In genomic region chr1:97783762-97784161, GRCh38 we compare ENCODE assay signal across 23 cellular contexts.
"Had no signal": no experiment of that assay in that cellular context is flagged by ENCODE, and none has a peak within 500 bp of the region (broad histone marks: within the 10 kb centered on the region; RNA-seq: fewer than 3 reads in every experiment).

No MANE protein-coding gene starts in this region.

- H3K27ac Mint-ChIP-seq: naive thymus-derived CD4-positive, alpha-beta T cell; natural killer cell; nephron; neural progenitor cell; progenitor cell of endocrine pancreas; stimulated activated effector memory CD8-positive, alpha-beta T cell treated with anti-CD3 and anti-CD28 coated beads, Interleukin-12 subunit alpha, Interleukin-12 subunit beta, amount 100 ng/mL, for 72 hours; stimulated activated naive B cell treated with anti-CD40 and anti-IgM and Interleukin-4, amounts not matched to agents 10 μg/mL and 1 μg/mL and 100 μg/mL, for 72 hours had no signal

- ATAC-seq: naive thymus-derived CD4-positive, alpha-beta T cell; natural killer cell; psoas muscle; right cardiac atrium; right lobe of liver; stimulated activated effector memory CD8-positive, alpha-beta T cell treated with anti-CD3 and anti-CD28 coated beads, Interleukin-12 subunit alpha, Interleukin-12 subunit beta, amount 100 ng/mL, for 72 hours; stimulated activated naive B cell treated with anti-CD40 and anti-IgM and Interleukin-4, amounts not matched to agents 10 μg/mL and 1 μg/mL and 100 μg/mL, for 72 hours had no signal

- H3K4me1 Mint-ChIP-seq: neural progenitor cell had no signal

- H3K27me3 Mint-ChIP-seq: naive thymus-derived CD4-positive, alpha-beta T cell; progenitor cell of endocrine pancreas; stimulated activated naive B cell treated with anti-CD40 and anti-IgM and Interleukin-4, amounts not matched to agents 10 μg/mL and 1 μg/mL and 100 μg/mL, for 72 hours had no signal

- H3K9me3 Mint-ChIP-seq: naive thymus-derived CD4-positive, alpha-beta T cell; natural killer cell; nephron; neural progenitor cell; stimulated activated effector memory CD8-positive, alpha-beta T cell treated with anti-CD3 and anti-CD28 coated beads, Interleukin-12 subunit alpha, Interleukin-12 subunit beta, amount 100 ng/mL, for 72 hours; stimulated activated naive B cell treated with anti-CD40 and anti-IgM and Interleukin-4, amounts not matched to agents 10 μg/mL and 1 μg/mL and 100 μg/mL, for 72 hours had no signal

- DNase-seq: naive thymus-derived CD4-positive, alpha-beta T cell; natural killer cell; occipital lobe; ovary; posterior cingulate gyrus; psoas muscle; right cardiac atrium; right lobe of liver; small intestine; stimulated activated CD4-positive, alpha-beta T cell treated with anti-CD3 and anti-CD28 coated beads, Interleukin-15, amount 100 ng/mL, for 24 hours; stimulated activated CD4-positive, alpha-beta T cell treated with anti-CD3 and anti-CD28 coated beads, Interleukin-2, amount 100 ng/mL, for 24 hours; stimulated activated CD4-positive, alpha-beta T cell treated with anti-CD3 and anti-CD28 coated beads, Interleukin-2, amount 100 ng/mL, for 48 hours; stimulated activated CD4-positive, alpha-beta T cell treated with anti-CD3 and anti-CD28 coated beads, Interleukin-4, amount 100 ng/mL, for 24 hours; stimulated activated naive B cell treated with anti-CD40 and anti-IgM and Interleukin-4, amounts not matched to agents 10 μg/mL and 1 μg/mL and 100 μg/mL, for 72 hours; stimulated activated naive CD4-positive, alpha-beta T cell treated with Interleukin-2 at 50 U/mL for 16 hours; stomach; thyroid gland; trophoblast cell; upper lobe of left lung had no signal

- H3K4me3 Mint-ChIP-seq: naive thymus-derived CD4-positive, alpha-beta T cell; natural killer cell; nephron; neural progenitor cell; stimulated activated effector memory CD8-positive, alpha-beta T cell treated with anti-CD3 and anti-CD28 coated beads, Interleukin-12 subunit alpha, Interleukin-12 subunit beta, amount 100 ng/mL, for 72 hours; stimulated activated naive B cell treated with anti-CD40 and anti-IgM and Interleukin-4, amounts not matched to agents 10 μg/mL and 1 μg/mL and 100 μg/mL, for 72 hours had no signal
